14 cellular contexts compared by ENCODE assay signal in the genomic region with DNA sequence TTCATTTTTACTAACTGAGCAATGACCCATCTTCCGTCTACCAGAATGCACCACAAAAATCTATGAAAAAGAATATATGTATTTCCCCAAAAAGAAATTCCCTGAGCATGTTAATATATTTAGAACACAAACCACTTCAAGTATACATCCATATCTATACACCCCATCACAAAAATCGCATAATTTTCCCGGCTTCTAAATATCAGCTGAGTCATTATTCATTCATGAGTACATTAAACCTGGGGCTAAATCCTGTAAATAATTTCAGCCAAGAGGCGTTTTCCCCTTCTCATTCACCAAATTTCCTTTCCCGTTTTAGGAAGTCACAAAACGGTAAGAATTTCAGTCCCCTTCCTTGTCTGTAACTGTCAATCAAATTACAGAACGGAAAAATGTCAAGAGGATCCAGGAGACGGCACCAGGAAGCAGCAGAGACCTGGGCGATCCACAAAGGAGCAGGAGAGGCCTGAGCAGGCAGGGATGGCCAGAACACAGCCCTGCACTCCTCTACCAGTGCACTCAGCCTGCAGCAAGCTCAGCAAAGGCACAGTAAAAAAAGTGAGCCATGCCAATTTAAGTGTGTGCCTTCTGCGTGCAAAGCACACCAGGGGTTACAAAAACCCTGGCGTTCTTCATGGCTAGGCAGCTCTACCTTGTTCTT.
A peak's percentile ranks its signal among the peaks of the same experiment; 100 is the strongest.
DNase-seq lines count a peak whose midpoint lies in the region; ATAC-seq and TF ChIP-seq lines count a peak whose summit lies in the region.
"Had no signal": no experiment of that assay in that cellular context is flagged by ENCODE, and none has a peak within 500 bp of the region (broad histone marks: within the 10 kb centered on the region; RNA-seq: fewer than 3 reads in every experiment).

No MANE protein-coding gene starts in this region.

- H3K36me3 Mint-ChIP-seq in GM23338 (ENCODE audit: low read depth) = no peaks in the 10 kb centered on the region
- H3K36me3 Mint-ChIP-seq in glutamatergic neuron (ENCODE audit: unreplicated experiment) = no peaks in the 10 kb centered on the region
- H3K36me3 Mint-ChIP-seq in stimulated activated memory B cell treated with anti-CD40 and anti-IgM and Interleukin-4, amounts not matched to agents 10 μg/mL and 1 μg/mL and 100 μg/mL, for 72 hours = peaks cover 65% of the 10 kb centered on the region
- H3K36me3 Mint-ChIP-seq: activated naive CD4-positive, alpha-beta T cell treated with anti-CD3 and anti-CD28 coated beads, Interleukin-2, amount 50 U/mL, for 72 hours had no signal

- DNase-seq in GM23338 (ENCODE audit: low spot score) (no peak), RPMI7951 (ENCODE audit: low read depth) (peak; percentile 30), glutamatergic neuron (peak; percentile 30), DMS114 treated with DMSO at 0.1 percent for 48 hours (lab: John Stamatoyannopoulos, UW; ENCODE audit: unreplicated experiment) (no peak), iPS-NIHi11 (ENCODE audit: low spot score) (no peak), esophagus muscularis mucosa (ENCODE audit: extremely low spot score) (no peak)
- DNase-seq: activated CD4-positive, alpha-beta T cell treated with anti-CD3 and anti-CD28 coated beads for 36 hours; DMS79; NCI-H446; Peyer's patch had no signal

- peaks cover 27% of the 10 kb centered on the region for H3K79me2 ChIP-seq in GM23338 (replicated peaks; ENCODE audit: insufficient read depth)

- H3K4me3 Mint-ChIP-seq in GM23338 = no peak overlapping the region
- peak overlapping the region; percentile 26 for H3K4me3 Mint-ChIP-seq in glutamatergic neuron (ENCODE audit: unreplicated experiment)
- H3K4me3 Mint-ChIP-seq in stimulated activated memory B cell treated with anti-CD40 and anti-IgM and Interleukin-4, amounts not matched to agents 10 μg/mL and 1 μg/mL and 100 μg/mL, for 72 hours = peak overlapping the region; percentile 38
- H3K4me3 Mint-ChIP-seq: activated CD4-positive, alpha-beta T cell treated with anti-CD3 and anti-CD28 coated beads for 36 hours; T-helper 1 cell treated with Interleukin-12 subunit alpha and Interleukin-12 subunit beta and Interleukin-4 antibody, amounts not matched to agents 30 μg/mL and 1 μg/mL, for 36 hours had no signal

- H3K4me1 ChIP-seq in GM23338 (ENCODE audit: insufficient read depth) (peaks cover 13% of the 10 kb centered on the region), esophagus muscularis mucosa (peaks cover 25 to 39% (median 31%) of the 10 kb centered on the region in 4 donors)

- no peak overlapping the region for H3K27ac ChIP-seq in GM23338 (ENCODE audit: low read depth)
- H3K27ac ChIP-seq in esophagus muscularis mucosa (replicated peaks in 1 of 4) = no peak overlapping the region
- H3K27ac ChIP-seq: C4-2B had no signal

- no peak overlapping the region for H2AFZ ChIP-seq in GM23338

- intact Hi-C loops in esophagus muscularis mucosa (cut with DNase I) = no loop called here

- no peak overlapping the region for H3K4me2 ChIP-seq in GM23338

- WGBS in esophagus muscularis mucosa = 67% methylated on average over 11 of the region's 11 CpGs

- H3K36me3 ChIP-seq in GM23338 (ENCODE audit: insufficient read depth) (no peaks in the 10 kb centered on the region), esophagus muscularis mucosa (no peaks in the 10 kb centered on the region)
- H3K36me3 ChIP-seq: Peyer's patch had no signal

- no peak overlapping the region for H3K4me3 ChIP-seq in GM23338
- no peak overlapping the region for H3K4me3 ChIP-seq in esophagus muscularis mucosa
- H3K4me3 ChIP-seq: Peyer's patch had no signal

- peaks cover 4% of the 10 kb centered on the region for H3K27me3 Mint-ChIP-seq in GM23338 (ENCODE audit: insufficient read depth, low read depth, poor library complexity)
- no peaks in the 10 kb centered on the region for H3K27me3 Mint-ChIP-seq in glutamatergic neuron (ENCODE audit: unreplicated experiment)
- no peaks in the 10 kb centered on the region for H3K27me3 Mint-ChIP-seq in stimulated activated memory B cell treated with anti-CD40 and anti-IgM and Interleukin-4, amounts not matched to agents 10 μg/mL and 1 μg/mL and 100 μg/mL, for 72 hours
- H3K27me3 Mint-ChIP-seq: activated CD4-positive, alpha-beta T cell treated with anti-CD3 and anti-CD28 coated beads for 36 hours had no signal

- H3K4me1 Mint-ChIP-seq in GM23338 (peaks cover 31% of the 10 kb centered on the region), glutamatergic neuron (ENCODE audit: low read depth, unreplicated experiment) (peaks cover 27% of the 10 kb centered on the region)
- peaks cover 84% of the 10 kb centered on the region for H3K4me1 Mint-ChIP-seq in stimulated activated memory B cell treated with anti-CD40 and anti-IgM and Interleukin-4, amounts not matched to agents 10 μg/mL and 1 μg/mL and 100 μg/mL, for 72 hours
- H3K4me1 Mint-ChIP-seq: activated CD4-positive, alpha-beta T cell treated with anti-CD3 and anti-CD28 coated beads for 36 hours had no signal

- H4K20me1 ChIP-seq in GM23338 (replicated peaks; ENCODE audit: insufficient read depth) = no peaks in the 10 kb centered on the region

- TF ChIP-seq POLR2A in esophagus muscularis mucosa (IDR thresholded peaks at IDR 0.05; ENCODE audit: low read depth) = no peak

- ATAC-seq in GM23338 = peak; percentile 77
- no peak for ATAC-seq in stimulated activated memory B cell treated with anti-CD40 and anti-IgM and Interleukin-4, amounts not matched to agents 10 μg/mL and 1 μg/mL and 100 μg/mL, for 72 hours
- ATAC-seq: activated CD4-positive, alpha-beta T cell treated with anti-CD3 and anti-CD28 coated beads for 36 hours; activated naive CD4-positive, alpha-beta T cell treated with anti-CD3 and anti-CD28 coated beads, Interleukin-2, amount 50 U/mL, for 72 hours had no signal

- TF ChIP-seq EP300 in esophagus muscularis mucosa (IDR thresholded peaks at IDR 0.05) = no peak

- H3F3A ChIP-seq in GM23338 (replicated peaks; ENCODE audit: low read depth) = no peaks in the 10 kb centered on the region

- no peaks in the 10 kb centered on the region for H3K9me2 ChIP-seq in GM23338 (ENCODE audit: insufficient read depth)

- no peak for TF ChIP-seq CTCF in GM23338 (conservative IDR thresholded peaks at IDR 0.05; ENCODE audit: low read depth in 2 of 2)
- no peak for TF ChIP-seq CTCF in glutamatergic neuron (IDR thresholded peaks at IDR 0.05; ENCODE audit: partially characterized antibody, unreplicated experiment)
- no peak for TF ChIP-seq CTCF in esophagus muscularis mucosa (IDR thresholded peaks at IDR 0.05)

- H3K27me3 ChIP-seq in GM23338 (ENCODE audit: insufficient read depth) (no peaks in the 10 kb centered on the region), esophagus muscularis mucosa (no peaks in the 10 kb centered on the region)
- H3K27me3 ChIP-seq: Peyer's patch had no signal

- H3K9me3 ChIP-seq in esophagus muscularis mucosa = no peaks in the 10 kb centered on the region
- H3K9me3 ChIP-seq: Peyer's patch had no signal

- H3K9me3 Mint-ChIP-seq in GM23338 (no peaks in the 10 kb centered on the region), glutamatergic neuron (ENCODE audit: unreplicated experiment) (peaks cover 5% of the 10 kb centered on the region)
- H3K9me3 Mint-ChIP-seq in stimulated activated memory B cell treated with anti-CD40 and anti-IgM and Interleukin-4, amounts not matched to agents 10 μg/mL and 1 μg/mL and 100 μg/mL, for 72 hours = peaks cover 3% of the 10 kb centered on the region
- H3K9me3 Mint-ChIP-seq: T-helper 1 cell treated with Interleukin-12 subunit alpha and Interleukin-12 subunit beta and Interleukin-4 antibody, amounts not matched to agents 30 μg/mL and 1 μg/mL, for 36 hours had no signal

- peak overlapping the region; percentile 93 for H3K27ac Mint-ChIP-seq in GM23338
- H3K27ac Mint-ChIP-seq in glutamatergic neuron (ENCODE audit: unreplicated experiment) = peak overlapping the region; percentile 41
- H3K27ac Mint-ChIP-seq in stimulated activated memory B cell treated with anti-CD40 and anti-IgM and Interleukin-4, amounts not matched to agents 10 μg/mL and 1 μg/mL and 100 μg/mL, for 72 hours = peak overlapping the region; percentile 79
- H3K27ac Mint-ChIP-seq: activated CD4-positive, alpha-beta T cell treated with anti-CD3 and anti-CD28 coated beads for 36 hours; activated naive CD4-positive, alpha-beta T cell treated with anti-CD3 and anti-CD28 coated beads, Interleukin-2, amount 50 U/mL, for 72 hours; T-helper 1 cell treated with Interleukin-12 subunit alpha and Interleukin-12 subunit beta and Interleukin-4 antibody, amounts not matched to agents 30 μg/mL and 1 μg/mL, for 36 hours had no signal

Comparison
In these comparisons a context has a peak if more than half of its experiments do, and no peak if none do; other contexts are left out.
1. DNase-seq: peak in RPMI7951 (single experiment) and glutamatergic neuron (single experiment); none in GM23338 (single experiment), DMS114 treated with DMSO at 0.1 percent for 48 hours (single experiment), iPS-NIHi11 (single experiment) and esophagus muscularis mucosa (single experiment).
2. H3K27ac Mint-ChIP-seq: peak in every context shown above with its lines; median percentile 93 in GM23338; 79 in stimulated activated memory B cell treated with anti-CD40 and anti-IgM and Interleukin-4, amounts not matched to agents 10 μg/mL and 1 μg/mL and 100 μg/mL, for 72 hours; 41 in glutamatergic neuron.